Comparison of ENCODE assay signal across 1 cellular context in genomic region chr16:81035975-81036750, GRCh38.
TF ChIP-seq lines count a peak whose summit lies in the region.

No MANE protein-coding gene starts in this region.

TF ChIP-seq in K562, 482 proteins besides CTCF, POLR2A, EP300 and RAD21 (continued from another document and continues in another):
- no peak for TF ChIP-seq ARID3A (IDR thresholded peaks at IDR 0.05; ENCODE audit: borderline replicate concordance, low read depth, low read length)
- TF ChIP-seq CREB3 (tag; conservative IDR thresholded peaks at IDR 0.05; ENCODE audit: low read depth): no peak
- TF ChIP-seq KLF13 (tag; IDR thresholded peaks at IDR 0.05; ENCODE audit: borderline replicate concordance, low read depth): no peak
- no peak for TF ChIP-seq GTF2E2 (tag; IDR thresholded peaks at IDR 0.05)
- TF ChIP-seq, protein P1, sequence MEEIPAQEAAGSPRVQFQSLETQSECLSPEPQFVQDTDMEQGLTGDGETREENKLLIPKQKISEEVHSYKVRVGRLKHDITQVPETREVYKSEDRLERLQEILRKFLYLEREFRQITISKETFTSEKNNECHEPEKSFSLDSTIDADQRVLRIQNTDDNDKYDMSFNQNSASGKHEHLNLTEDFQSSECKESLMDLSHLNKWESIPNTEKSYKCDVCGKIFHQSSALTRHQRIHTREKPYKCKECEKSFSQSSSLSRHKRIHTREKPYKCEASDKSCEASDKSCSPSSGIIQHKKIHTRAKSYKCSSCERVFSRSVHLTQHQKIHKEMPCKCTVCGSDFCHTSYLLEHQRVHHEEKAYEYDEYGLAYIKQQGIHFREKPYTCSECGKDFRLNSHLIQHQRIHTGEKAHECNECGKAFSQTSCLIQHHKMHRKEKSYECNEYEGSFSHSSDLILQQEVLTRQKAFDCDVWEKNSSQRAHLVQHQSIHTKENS (CRISPR knock-in tag; IDR thresholded peaks at IDR 0.05): no peak
- TF ChIP-seq NR2C2 (CRISPR knock-in tag; IDR thresholded peaks at IDR 0.05): no peak
- peak; percentile 58 for TF ChIP-seq NR2C2 (tag; IDR thresholded peaks at IDR 0.05)
- no peak for TF ChIP-seq FIP1L1 (IDR thresholded peaks at IDR 0.05; ENCODE audit: low read depth, low read length, poor library complexity, severe bottlenecking)
- no peak for TF ChIP-seq KLF10 (CRISPR knock-in tag; IDR thresholded peaks at IDR 0.05)
- TF ChIP-seq DPF2 (IDR thresholded peaks at IDR 0.05): no peak
- no peak for TF ChIP-seq ASH1L (IDR thresholded peaks at IDR 0.05; ENCODE audit: borderline replicate concordance, low read depth, partially characterized antibody)
- TF ChIP-seq ZNF592 (IDR thresholded peaks at IDR 0.05): no peak
- TF ChIP-seq MCM5 (IDR thresholded peaks at IDR 0.05; ENCODE audit: low read depth): no peak
- TF ChIP-seq MCM3 (IDR thresholded peaks at IDR 0.05): no peak
- TF ChIP-seq ZNF444 (CRISPR knock-in tag; IDR thresholded peaks at IDR 0.05): no peak
- TF ChIP-seq SP1 (CRISPR knock-in tag; IDR thresholded peaks at IDR 0.05): no peak
- no peak for TF ChIP-seq ESRRB (CRISPR knock-in tag; IDR thresholded peaks at IDR 0.05; ENCODE audit: borderline replicate concordance)
- TF ChIP-seq, protein P2, sequence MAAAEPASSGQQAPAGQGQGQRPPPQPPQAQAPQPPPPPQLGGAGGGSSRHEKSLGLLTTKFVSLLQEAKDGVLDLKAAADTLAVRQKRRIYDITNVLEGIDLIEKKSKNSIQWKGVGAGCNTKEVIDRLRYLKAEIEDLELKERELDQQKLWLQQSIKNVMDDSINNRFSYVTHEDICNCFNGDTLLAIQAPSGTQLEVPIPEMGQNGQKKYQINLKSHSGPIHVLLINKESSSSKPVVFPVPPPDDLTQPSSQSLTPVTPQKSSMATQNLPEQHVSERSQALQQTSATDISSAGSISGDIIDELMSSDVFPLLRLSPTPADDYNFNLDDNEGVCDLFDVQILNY (CRISPR knock-in tag; IDR thresholded peaks at IDR 0.05): no peak
- TF ChIP-seq PCBP1 (IDR thresholded peaks at IDR 0.05; ENCODE audit: low read depth, low read length, poor library complexity, severe bottlenecking): peak; percentile 28
- TF ChIP-seq LEF1 (IDR thresholded peaks at IDR 0.05): no peak
- TF ChIP-seq, protein P3, sequence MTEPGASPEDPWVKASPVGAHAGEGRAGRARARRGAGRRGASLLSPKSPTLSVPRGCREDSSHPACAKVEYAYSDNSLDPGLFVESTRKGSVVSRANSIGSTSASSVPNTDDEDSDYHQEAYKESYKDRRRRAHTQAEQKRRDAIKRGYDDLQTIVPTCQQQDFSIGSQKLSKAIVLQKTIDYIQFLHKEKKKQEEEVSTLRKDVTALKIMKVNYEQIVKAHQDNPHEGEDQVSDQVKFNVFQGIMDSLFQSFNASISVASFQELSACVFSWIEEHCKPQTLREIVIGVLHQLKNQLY (CRISPR knock-in tag; conservative IDR thresholded peaks at IDR 0.05): no peak
- TF ChIP-seq RBBP5 (IDR thresholded peaks at IDR 0.05; ENCODE audit: borderline replicate concordance, insufficient read depth, low read length, poor library complexity, severe bottlenecking): peak; percentile 91
- TF ChIP-seq RCOR1 (IDR thresholded peaks at IDR 0.05; ENCODE audit: borderline replicate concordance in 1 of 2, low read depth in 2 of 2, low read length in 2 of 2): no peak
- TF ChIP-seq STAG1 (CRISPR knock-in tag; IDR thresholded peaks at IDR 0.05; ENCODE audit: borderline replicate concordance): no peak
- TF ChIP-seq RBM17 (IDR thresholded peaks at IDR 0.05; ENCODE audit: borderline replicate concordance, low read depth, low read length): no peak
- no peak for TF ChIP-seq ERF (CRISPR knock-in tag; IDR thresholded peaks at IDR 0.05)
- TF ChIP-seq ETV1 (tag; conservative IDR thresholded peaks at IDR 0.05; ENCODE audit: low read depth): no peak
- no peak for TF ChIP-seq NUFIP1 (IDR thresholded peaks at IDR 0.05; ENCODE audit: partially characterized antibody)
- TF ChIP-seq POLR2H (tag; IDR thresholded peaks at IDR 0.05; ENCODE audit: low read depth): no peak
- TF ChIP-seq SOX6 (IDR thresholded peaks at IDR 0.05): no peak
- no peak for TF ChIP-seq ZNF764 (CRISPR knock-in tag; IDR thresholded peaks at IDR 0.05; ENCODE audit: low read depth)
- no peak for TF ChIP-seq ZNF644 (tag; IDR thresholded peaks at IDR 0.05; ENCODE audit: low read depth)
- no peak for TF ChIP-seq KAT7 (CRISPR knock-in tag; IDR thresholded peaks at IDR 0.05; ENCODE audit: borderline replicate concordance)
- TF ChIP-seq TSHZ1 (CRISPR knock-in tag; IDR thresholded peaks at IDR 0.05): no peak
- TF ChIP-seq NFIC (IDR thresholded peaks at IDR 0.05): no peak
- no peak for TF ChIP-seq ETV6 (IDR thresholded peaks at IDR 0.05; ENCODE audit: borderline replicate concordance in 1 of 2, low read depth in 2 of 2, low read length in 1 of 2)
- TF ChIP-seq ETV6 (CRISPR knock-in tag; IDR thresholded peaks at IDR 0.05; ENCODE audit: borderline replicate concordance): no peak
- TF ChIP-seq OTX1 (CRISPR knock-in tag; IDR thresholded peaks at IDR 0.05): no peak
- no peak for TF ChIP-seq ZNF274 (IDR thresholded peaks at IDR 0.05; ENCODE audit: borderline replicate concordance, low read depth, low read length)
- no peak for TF ChIP-seq FOXK1 (CRISPR knock-in tag; IDR thresholded peaks at IDR 0.05; ENCODE audit: borderline replicate concordance)
- TF ChIP-seq PHF21A (IDR thresholded peaks at IDR 0.05; ENCODE audit: borderline replicate concordance, low read depth): no peak
- no peak for TF ChIP-seq CC2D1A (IDR thresholded peaks at IDR 0.05)
- TF ChIP-seq SIN3B (IDR thresholded peaks at IDR 0.05; ENCODE audit: low read depth): peak; percentile 24; the same call in 1 of the 2 replicates
- TF ChIP-seq GTF2A2 (tag; IDR thresholded peaks at IDR 0.05): no peak
- no peak for TF ChIP-seq ZNF780A (CRISPR knock-in tag; IDR thresholded peaks at IDR 0.05)
- TF ChIP-seq EWSR1 (IDR thresholded peaks at IDR 0.05; ENCODE audit: borderline replicate concordance, low read depth, partially characterized antibody): no peak
- TF ChIP-seq WHSC1 (IDR thresholded peaks at IDR 0.05; ENCODE audit: low read length): no peak
- TF ChIP-seq HNRNPL (IDR thresholded peaks at IDR 0.05; ENCODE audit: low read depth, low read length): no peak
- no peak for TF ChIP-seq MED1 (CRISPR knock-in tag; IDR thresholded peaks at IDR 0.05; ENCODE audit: borderline replicate concordance)
- no peak for TF ChIP-seq POLR2AphosphoS2 (IDR thresholded peaks at IDR 0.05; ENCODE audit: low read length)
- TF ChIP-seq BRCA1 (IDR thresholded peaks at IDR 0.05): no peak
- TF ChIP-seq BRCA1 (CRISPR knock-in tag; IDR thresholded peaks at IDR 0.05): no peak
- TF ChIP-seq ILF3 (IDR thresholded peaks at IDR 0.05; ENCODE audit: borderline replicate concordance): no peak
- TF ChIP-seq HDAC1 (IDR thresholded peaks at IDR 0.05): no peak
- peak; percentile 61 for TF ChIP-seq HMGN3 (IDR thresholded peaks at IDR 0.05; ENCODE audit: borderline replicate concordance, extremely low read depth, insufficient read length, low read depth, low read length)
- no peak for TF ChIP-seq EGR1 (conservative IDR thresholded peaks at IDR 0.05)
- TF ChIP-seq ELK3 (CRISPR knock-in tag; IDR thresholded peaks at IDR 0.05): no peak
- TF ChIP-seq HNRNPLL (IDR thresholded peaks at IDR 0.05; ENCODE audit: low read depth, low read length, poor library complexity, severe bottlenecking): no peak
- TF ChIP-seq, protein P4, sequence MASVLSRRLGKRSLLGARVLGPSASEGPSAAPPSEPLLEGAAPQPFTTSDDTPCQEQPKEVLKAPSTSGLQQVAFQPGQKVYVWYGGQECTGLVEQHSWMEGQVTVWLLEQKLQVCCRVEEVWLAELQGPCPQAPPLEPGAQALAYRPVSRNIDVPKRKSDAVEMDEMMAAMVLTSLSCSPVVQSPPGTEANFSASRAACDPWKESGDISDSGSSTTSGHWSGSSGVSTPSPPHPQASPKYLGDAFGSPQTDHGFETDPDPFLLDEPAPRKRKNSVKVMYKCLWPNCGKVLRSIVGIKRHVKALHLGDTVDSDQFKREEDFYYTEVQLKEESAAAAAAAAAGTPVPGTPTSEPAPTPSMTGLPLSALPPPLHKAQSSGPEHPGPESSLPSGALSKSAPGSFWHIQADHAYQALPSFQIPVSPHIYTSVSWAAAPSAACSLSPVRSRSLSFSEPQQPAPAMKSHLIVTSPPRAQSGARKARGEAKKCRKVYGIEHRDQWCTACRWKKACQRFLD (CRISPR knock-in tag; IDR thresholded peaks at IDR 0.05): peak; percentile 69; the same call in 1 of the 2 replicates
- TF ChIP-seq, protein P5, sequence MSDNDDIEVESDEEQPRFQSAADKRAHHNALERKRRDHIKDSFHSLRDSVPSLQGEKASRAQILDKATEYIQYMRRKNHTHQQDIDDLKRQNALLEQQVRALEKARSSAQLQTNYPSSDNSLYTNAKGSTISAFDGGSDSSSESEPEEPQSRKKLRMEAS (CRISPR knock-in tag; IDR thresholded peaks at IDR 0.05): no peak
- no peak for TF ChIP-seq CBFA2T3 (IDR thresholded peaks at IDR 0.05)
- no peak for TF ChIP-seq TAF7 (tag; IDR thresholded peaks at IDR 0.05)
